In genomic region chr21:31161157-31161556, GRCh38 we compare ENCODE assay signal across 9 cellular contexts.
DNase-seq lines count a peak whose midpoint lies in the region; ATAC-seq lines count a peak whose summit lies in the region.
"Had no signal": no experiment of that assay in that cellular context is flagged by ENCODE, and none has a peak within 500 bp of the region (broad histone marks: within the 10 kb centered on the region; RNA-seq: fewer than 3 reads in every experiment).

No MANE protein-coding gene starts in this region.

- peak overlapping the region; percentile 13 for H3K27ac Mint-ChIP-seq in T-helper 1 cell treated with Interleukin-12 subunit alpha and Interleukin-12 subunit beta and Interleukin-4 antibody, amounts not matched to agents 30 μg/mL and 1 μg/mL, for 36 hours
- no peak overlapping the region for H3K27ac Mint-ChIP-seq in activated CD8-positive, alpha-beta memory T cell treated with anti-CD3 and anti-CD28 coated beads, Interleukin-2, amount 10 ng/mL, durations not matched to agents 7 days and 5 days
- no peak overlapping the region for H3K27ac Mint-ChIP-seq in activated T-helper 1 cell treated with anti-CD3 and anti-CD28 coated beads, Interleukin-12 subunit alpha, Interleukin-12 subunit beta, Interleukin-2, Interleukin-4 antibody, amounts not matched to agents 30 ng/mL and 10 ng/mL and 1 ng/mL, durations not matched to agents 14 hours and 24 hours and 36 hours
- H3K27ac Mint-ChIP-seq in CD8-positive, alpha-beta memory T cell: peak overlapping the region in 1 of 8 donors; percentile 50

- peak; percentile 10 for DNase-seq in GM04503 (ENCODE audit: low read depth)
- peak; percentile 35 for DNase-seq in fibroblast of peridontal ligament (ENCODE audit: extremely low read depth)
- peak; percentile 81 for DNase-seq in putamen (ENCODE audit: low spot score)
- no peak for DNase-seq in NCI-H2227 treated with DMSO at 0.1 percent for 48 hours (lab: John Stamatoyannopoulos, UW)
- no peak for DNase-seq in activated CD8-positive, alpha-beta memory T cell treated with anti-CD3 and anti-CD28 coated beads, Interleukin-2, amount 10 ng/mL, durations not matched to agents 7 days and 5 days
- DNase-seq in activated T-helper 1 cell treated with anti-CD3 and anti-CD28 coated beads, Interleukin-12 subunit alpha, Interleukin-12 subunit beta, Interleukin-2, Interleukin-4 antibody, amounts not matched to agents 30 ng/mL and 10 ng/mL and 1 ng/mL, durations not matched to agents 14 hours and 24 hours and 36 hours (ENCODE audit: low spot score): no peak
- no peak for DNase-seq in CD8-positive, alpha-beta memory T cell
- DNase-seq: NCI-H1436 had no signal

- H3K4me3 ChIP-seq in CD8-positive, alpha-beta memory T cell (ENCODE audit: low read length): no peak overlapping the region

- H3K9me3 Mint-ChIP-seq in T-helper 1 cell treated with Interleukin-12 subunit alpha and Interleukin-12 subunit beta and Interleukin-4 antibody, amounts not matched to agents 30 μg/mL and 1 μg/mL, for 36 hours: peaks cover 6% of the 10 kb centered on the region
- no peaks in the 10 kb centered on the region for H3K9me3 Mint-ChIP-seq in activated CD8-positive, alpha-beta memory T cell treated with anti-CD3 and anti-CD28 coated beads, Interleukin-2, amount 10 ng/mL, durations not matched to agents 7 days and 5 days (ENCODE audit: low read depth)
- H3K9me3 Mint-ChIP-seq in activated T-helper 1 cell treated with anti-CD3 and anti-CD28 coated beads, Interleukin-12 subunit alpha, Interleukin-12 subunit beta, Interleukin-2, Interleukin-4 antibody, amounts not matched to agents 30 ng/mL and 10 ng/mL and 1 ng/mL, durations not matched to agents 14 hours and 24 hours and 36 hours: peaks cover 15% of the 10 kb centered on the region
- H3K9me3 Mint-ChIP-seq in CD8-positive, alpha-beta memory T cell: peaks cover 0 to 8% (median 6%) of the 10 kb centered on the region in 5 donors

- CTCF ChIA-PET in activated CD8-positive, alpha-beta memory T cell treated with anti-CD3 and anti-CD28 coated beads, Interleukin-2, amount 10 ng/mL, durations not matched to agents 7 days and 5 days (lab: Charles Lee): interaction anchor here (1.2 kb wide), 1 partner anchor 19 kb away, joined by 4 read pairs; no protein-coding TSS in a partner anchor
- CTCF ChIA-PET in CD8-positive, alpha-beta memory T cell (lab: Charles Lee): no interaction called here

- H3K27me3 ChIP-seq in CD8-positive, alpha-beta memory T cell (ENCODE audit: insufficient read depth, low read length, poor library complexity, severe bottlenecking): no peaks in the 10 kb centered on the region

- H3K36me3 ChIP-seq in CD8-positive, alpha-beta memory T cell (ENCODE audit: insufficient read depth, low read length): no peaks in the 10 kb centered on the region

- peaks cover 43% of the 10 kb centered on the region for H3K36me3 Mint-ChIP-seq in T-helper 1 cell treated with Interleukin-12 subunit alpha and Interleukin-12 subunit beta and Interleukin-4 antibody, amounts not matched to agents 30 μg/mL and 1 μg/mL, for 36 hours (ENCODE audit: low read depth)
- peaks cover 11% of the 10 kb centered on the region for H3K36me3 Mint-ChIP-seq in activated CD8-positive, alpha-beta memory T cell treated with anti-CD3 and anti-CD28 coated beads, Interleukin-2, amount 10 ng/mL, durations not matched to agents 7 days and 5 days
- peaks cover 54% of the 10 kb centered on the region for H3K36me3 Mint-ChIP-seq in activated T-helper 1 cell treated with anti-CD3 and anti-CD28 coated beads, Interleukin-12 subunit alpha, Interleukin-12 subunit beta, Interleukin-2, Interleukin-4 antibody, amounts not matched to agents 30 ng/mL and 10 ng/mL and 1 ng/mL, durations not matched to agents 14 hours and 24 hours and 36 hours (ENCODE audit: low read depth)
- H3K36me3 Mint-ChIP-seq in CD8-positive, alpha-beta memory T cell: peaks cover 3 to 4% (median 4%) of the 10 kb centered on the region in 3 donors

- H3K4me1 ChIP-seq in CD8-positive, alpha-beta memory T cell (ENCODE audit: insufficient read depth, low read length): peaks cover 86% of the 10 kb centered on the region

- H3K9me3 ChIP-seq in CD8-positive, alpha-beta memory T cell (ENCODE audit: low read length): peaks cover 7% of the 10 kb centered on the region

- H3K27ac ChIP-seq in CD8-positive, alpha-beta memory T cell (ENCODE audit: low read depth, low read length): no peak overlapping the region

- peaks cover 51% of the 10 kb centered on the region for H3K4me1 Mint-ChIP-seq in T-helper 1 cell treated with Interleukin-12 subunit alpha and Interleukin-12 subunit beta and Interleukin-4 antibody, amounts not matched to agents 30 μg/mL and 1 μg/mL, for 36 hours (ENCODE audit: low read depth)
- peaks cover 15% of the 10 kb centered on the region for H3K4me1 Mint-ChIP-seq in activated CD8-positive, alpha-beta memory T cell treated with anti-CD3 and anti-CD28 coated beads, Interleukin-2, amount 10 ng/mL, durations not matched to agents 7 days and 5 days
- H3K4me1 Mint-ChIP-seq in activated T-helper 1 cell treated with anti-CD3 and anti-CD28 coated beads, Interleukin-12 subunit alpha, Interleukin-12 subunit beta, Interleukin-2, Interleukin-4 antibody, amounts not matched to agents 30 ng/mL and 10 ng/mL and 1 ng/mL, durations not matched to agents 14 hours and 24 hours and 36 hours (ENCODE audit: low read depth): peaks cover 66% of the 10 kb centered on the region
- H3K4me1 Mint-ChIP-seq in CD8-positive, alpha-beta memory T cell: peaks cover 23 to 65% (median 41%) of the 10 kb centered on the region in 3 donors

- intact Hi-C loops in activated T-helper 1 cell treated with anti-CD3 and anti-CD28 coated beads, Interleukin-12 subunit alpha, Interleukin-12 subunit beta, Interleukin-2, Interleukin-4 antibody, amounts not matched to agents 30 ng/mL and 10 ng/mL and 1 ng/mL, durations not matched to agents 14 hours and 24 hours and 36 hours (cut with micrococcal nuclease): loop anchor here (2.0 kb wide), 1 partner anchor 16 kb away; no protein-coding TSS in a partner anchor

- POLR2A ChIA-PET in CD8-positive, alpha-beta memory T cell (lab: Charles Lee): no interaction called here

- no peak overlapping the region for H3K4me3 Mint-ChIP-seq in T-helper 1 cell treated with Interleukin-12 subunit alpha and Interleukin-12 subunit beta and Interleukin-4 antibody, amounts not matched to agents 30 μg/mL and 1 μg/mL, for 36 hours
- no peak overlapping the region for H3K4me3 Mint-ChIP-seq in activated CD8-positive, alpha-beta memory T cell treated with anti-CD3 and anti-CD28 coated beads, Interleukin-2, amount 10 ng/mL, durations not matched to agents 7 days and 5 days
- H3K4me3 Mint-ChIP-seq in activated T-helper 1 cell treated with anti-CD3 and anti-CD28 coated beads, Interleukin-12 subunit alpha, Interleukin-12 subunit beta, Interleukin-2, Interleukin-4 antibody, amounts not matched to agents 30 ng/mL and 10 ng/mL and 1 ng/mL, durations not matched to agents 14 hours and 24 hours and 36 hours: no peak overlapping the region
- peak overlapping the region in 2 of 7 donors; percentile 18 to 19 for H3K4me3 Mint-ChIP-seq in CD8-positive, alpha-beta memory T cell

- no peak for ATAC-seq in activated CD8-positive, alpha-beta memory T cell treated with anti-CD3 and anti-CD28 coated beads, Interleukin-2, amount 10 ng/mL, durations not matched to agents 7 days and 5 days

- H3K27me3 Mint-ChIP-seq in T-helper 1 cell treated with Interleukin-12 subunit alpha and Interleukin-12 subunit beta and Interleukin-4 antibody, amounts not matched to agents 30 μg/mL and 1 μg/mL, for 36 hours (ENCODE audit: low read depth): no peaks in the 10 kb centered on the region
- H3K27me3 Mint-ChIP-seq in activated CD8-positive, alpha-beta memory T cell treated with anti-CD3 and anti-CD28 coated beads, Interleukin-2, amount 10 ng/mL, durations not matched to agents 7 days and 5 days: peaks cover 3% of the 10 kb centered on the region
- no peaks in the 10 kb centered on the region for H3K27me3 Mint-ChIP-seq in activated T-helper 1 cell treated with anti-CD3 and anti-CD28 coated beads, Interleukin-12 subunit alpha, Interleukin-12 subunit beta, Interleukin-2, Interleukin-4 antibody, amounts not matched to agents 30 ng/mL and 10 ng/mL and 1 ng/mL, durations not matched to agents 14 hours and 24 hours and 36 hours (ENCODE audit: insufficient read depth)
- peaks cover 2 to 9% of the 10 kb centered on the region in 2 donors for H3K27me3 Mint-ChIP-seq in CD8-positive, alpha-beta memory T cell

Comparison
In these comparisons a context has a peak if more than half of its experiments do, and no peak if none do; other contexts are left out.
1. DNase-seq: peak in GM04503 (single experiment), fibroblast of peridontal ligament (single experiment) and putamen (single experiment); none in NCI-H2227 treated with DMSO at 0.1 percent for 48 hours (single experiment), activated CD8-positive, alpha-beta memory T cell treated with anti-CD3 and anti-CD28 coated beads, Interleukin-2, amount 10 ng/mL, durations not matched to agents 7 days and 5 days (single experiment), activated T-helper 1 cell treated with anti-CD3 and anti-CD28 coated beads, Interleukin-12 subunit alpha, Interleukin-12 subunit beta, Interleukin-2, Interleukin-4 antibody, amounts not matched to agents 30 ng/mL and 10 ng/mL and 1 ng/mL, durations not matched to agents 14 hours and 24 hours and 36 hours (single experiment) and CD8-positive, alpha-beta memory T cell (0 of 5).